ENCODE assay signal across 8 cellular contexts in the genomic region with DNA sequence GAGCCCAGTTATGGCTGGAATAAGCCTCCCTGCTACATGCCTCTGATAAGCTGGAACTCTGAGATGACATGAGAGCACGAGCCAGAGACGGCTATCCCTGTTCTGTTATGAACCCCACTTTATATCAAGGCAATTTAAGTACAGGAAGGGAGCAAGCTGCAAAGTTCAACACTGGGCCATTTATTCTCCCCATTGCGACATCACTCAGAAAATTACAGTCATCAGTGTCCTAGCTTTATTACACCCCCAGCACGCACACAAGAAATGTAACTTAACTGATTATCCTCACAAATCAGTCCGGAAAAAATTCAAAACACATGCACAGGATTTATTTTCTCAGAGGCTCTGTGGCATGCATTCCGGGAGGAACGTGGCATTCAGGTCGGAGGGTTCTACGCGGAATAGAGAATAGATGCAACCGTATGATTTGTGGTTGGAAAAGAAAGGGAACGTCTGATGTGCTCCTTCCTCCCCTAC.
DNase-seq lines count a peak whose midpoint lies in the region; ATAC-seq and TF ChIP-seq lines count a peak whose summit lies in the region.

No MANE protein-coding gene starts in this region.

- no peaks in the 10 kb centered on the region for H3K9me2 ChIP-seq in GM23248 (ENCODE audit: insufficient read depth)

- no peak for TF ChIP-seq CTCF in psoas muscle (IDR thresholded peaks at IDR 0.05)

- DNase-seq in GM23248, result peak; percentile 79
- peak; percentile 72 for DNase-seq in SK-MEL-5 (ENCODE audit: low read depth, low spot score)
- peak; percentile 44 to 59 for DNase-seq in erythroblast (lab: John Stamatoyannopoulos, UW)
- no peak for DNase-seq in psoas muscle
- DNase-seq in stimulated activated naive CD4-positive, alpha-beta T cell treated with Interleukin-2 at 50 U/mL for 16 hours (lab: John Stamatoyannopoulos, UW), result no peak
- DNase-seq in NK-92 treated with Interleukin-12 subunit alpha and Interleukin-12 subunit beta, amount 100 ng/mL, for 24 hours (lab: John Stamatoyannopoulos, UW), result no peak
- DNase-seq in activated effector memory CD4-positive, alpha-beta T cell treated with anti-CD3 and anti-CD28 coated beads, Interleukin-2, amount 50 U/mL, for 16 hours, result no peak

- intact Hi-C loops in psoas muscle (cut with DNase I), result loop anchor here (2.0 to 5.0 kb wide), 3 partner anchors 70 to 295 kb away; no protein-coding TSS in a partner anchor

- no peaks in the 10 kb centered on the region for H3K9me3 ChIP-seq in GM23248 (ENCODE audit: low read depth)
- H3K9me3 ChIP-seq in psoas muscle, result no peaks in the 10 kb centered on the region

- peak overlapping the region; percentile 72 for H2AFZ ChIP-seq in GM23248

- peaks cover 11% of the 10 kb centered on the region for H3K36me3 ChIP-seq in GM23248 (ENCODE audit: low read depth)
- peaks cover 4 to 11% of the 10 kb centered on the region in 2 donors for H3K36me3 ChIP-seq in psoas muscle (ENCODE audit: insufficient read depth in 1 of 2, low read depth in 1 of 2)

- in situ Hi-C loops in GM23248 (cut with MboI), result no loop called here
- in situ Hi-C loops in SK-MEL-5 (cut with HindIII; ENCODE audit: low pct_unique_long_range_greater_than_20kb, low sequenced_read_pairs), result no loop called here

- H3K9ac ChIP-seq in GM23248, result peak overlapping the region; percentile 99

- peak overlapping the region; percentile 92 for H3K27ac ChIP-seq in GM23248
- peak overlapping the region; percentile 98 for H3K27ac ChIP-seq in psoas muscle

- peaks cover 10% of the 10 kb centered on the region; the same call in 1 of the 2 replicates for H4K20me1 ChIP-seq in GM23248 (ENCODE audit: insufficient read depth)

- H3K4me1 ChIP-seq in GM23248 (ENCODE audit: insufficient read depth) (peaks cover 14% of the 10 kb centered on the region), psoas muscle (peaks cover 15% of the 10 kb centered on the region)

- no peak for ATAC-seq in psoas muscle
- ATAC-seq in GM21717 (IDR thresholded peaks at IDR 0.05; ENCODE audit: unreplicated experiment), result no peak

- peaks cover 30% of the 10 kb centered on the region for H3K79me2 ChIP-seq in GM23248 (ENCODE audit: insufficient read depth)

- H3K4me3 ChIP-seq in GM23248 (peak overlapping the region; percentile 99), psoas muscle (peak overlapping the region; percentile 58)

- WGBS in GM23248 (ENCODE audit: low coverage in 1 of 2, low lambda C conversion rate in 2 of 2, missing lambda C conversion rate in 2 of 2), 2 experiments, result 2 to 5% methylated on average over 12 of the region's 12 CpGs
- 11 to 27% (median 12%) methylated on average over 12 of the region's 12 CpGs for WGBS in psoas muscle, 3 donors

- H3K27me3 ChIP-seq in GM23248 (replicated peaks; ENCODE audit: insufficient read depth) (no peaks in the 10 kb centered on the region), psoas muscle (ENCODE audit: insufficient read depth in 3 of 3, low read length in 2 of 3) (no peaks in the 10 kb centered on the region)

- peak overlapping the region; percentile 97 for H3K4me2 ChIP-seq in GM23248 (ENCODE audit: unreplicated experiment)

- peaks cover 52% of the 10 kb centered on the region for H3F3A ChIP-seq in GM23248 (ENCODE audit: insufficient read depth)

- TF ChIP-seq POLR2A in erythroblast (IDR thresholded peaks at IDR 0.05; ENCODE audit: low read length), result no peak

Comparison
In these comparisons a context has a peak if more than half of its experiments do, and no peak if none do; other contexts are left out.
1. DNase-seq: peak in GM23248 (single experiment), SK-MEL-5 (single experiment) and erythroblast (2 of 2); none in psoas muscle (0 of 2), stimulated activated naive CD4-positive, alpha-beta T cell treated with Interleukin-2 at 50 U/mL for 16 hours (single experiment), NK-92 treated with Interleukin-12 subunit alpha and Interleukin-12 subunit beta, amount 100 ng/mL, for 24 hours (single experiment) and activated effector memory CD4-positive, alpha-beta T cell treated with anti-CD3 and anti-CD28 coated beads, Interleukin-2, amount 50 U/mL, for 16 hours (single experiment).